In genomic region chr2:179059026-179059680, GRCh38 we compare ENCODE assay signal across 13 cellular contexts. TPM values are rescaled to one million over a fixed set of nuclear protein-coding genes. Genes with fewer than 3 reads are reported as not detected.
DNase-seq lines count a peak whose midpoint lies in the region; ATAC-seq and TF ChIP-seq lines count a peak whose summit lies in the region.
"Had no signal": no experiment of that assay in that cellular context is flagged by ENCODE, and none has a peak within 500 bp of the region (broad histone marks: within the 10 kb centered on the region; RNA-seq: fewer than 3 reads in every experiment).

No MANE protein-coding gene starts in this region.

- H3K9ac ChIP-seq in colonic mucosa (ENCODE audit: low read depth in 2 of 2, low read length in 2 of 2) = no peak overlapping the region

- H3K36me3 ChIP-seq in H7 (replicated peaks; ENCODE audit: control insufficient read depth, insufficient read depth, low read length) = no peaks in the 10 kb centered on the region
- no peaks in the 10 kb centered on the region for H3K36me3 ChIP-seq in colonic mucosa
- H3K36me3 ChIP-seq: uterus had no signal

- ATAC-seq in GM18517 (IDR thresholded peaks at IDR 0.05; ENCODE audit: unreplicated experiment) (peak; percentile 89), GM21619 (IDR thresholded peaks at IDR 0.05; ENCODE audit: unreplicated experiment) (peak; percentile 64), HG03460 (IDR thresholded peaks at IDR 0.05; ENCODE audit: unreplicated experiment) (peak; percentile 86), GM18520 (IDR thresholded peaks at IDR 0.05; ENCODE audit: unreplicated experiment) (no peak)

- no peak for TF ChIP-seq CTCF in colonic mucosa (IDR thresholded peaks at IDR 0.05)

- intact Hi-C loops in colonic mucosa (cut with DNase I) = no loop called here

- no peak overlapping the region for H3K27ac ChIP-seq in colonic mucosa
- H3K27ac ChIP-seq: uterus had no signal

- no peak overlapping the region for H3K4me3 ChIP-seq in H7 (ENCODE audit: insufficient read depth, low read depth, low read length)
- no peak overlapping the region for H3K4me3 ChIP-seq in colonic mucosa
- H3K4me3 ChIP-seq: uterus had no signal

- no peaks in the 10 kb centered on the region for H3K9me3 ChIP-seq in colonic mucosa
- H3K9me3 ChIP-seq: uterus had no signal

- H3K4me1 ChIP-seq in colonic mucosa = no peaks in the 10 kb centered on the region
- H3K4me1 ChIP-seq: uterus had no signal

- H3K27me3 ChIP-seq in H7 (ENCODE audit: control insufficient read depth, insufficient read depth, low read length) (no peaks in the 10 kb centered on the region), colonic mucosa (no peaks in the 10 kb centered on the region)
- H3K27me3 ChIP-seq: uterus had no signal

- DNase-seq in germinal center (ENCODE audit: low spot score) (peak; percentile 29), H7 (no peak), SW 1271 (lab: John Stamatoyannopoulos, UW) (no peak), colonic mucosa (no peak)
- DNase-seq: CD8-positive, alpha-beta memory T cell; NCI-H446 treated with DMSO at 0.1 percent for 48 hours; nucleus accumbens; uterus had no signal

RNA-seq across cellular contexts. Expression of gene CCDC141, which starts 9.2 kb away (rescaled TPM):
- total RNA-seq in H7 (2014; rRNA removed; shearing (Covaris generic)) = 0.37 and 1.2 TPM in 2 replicates
- 1 to 10 TPM in 1 of 2 donors, under 1 TPM in 1; 0.42 to 1.0 TPM for total RNA-seq in colonic mucosa
- total RNA-seq: HepG2 had no signal
